1 cellular context compared by ENCODE assay signal in the genomic region with DNA sequence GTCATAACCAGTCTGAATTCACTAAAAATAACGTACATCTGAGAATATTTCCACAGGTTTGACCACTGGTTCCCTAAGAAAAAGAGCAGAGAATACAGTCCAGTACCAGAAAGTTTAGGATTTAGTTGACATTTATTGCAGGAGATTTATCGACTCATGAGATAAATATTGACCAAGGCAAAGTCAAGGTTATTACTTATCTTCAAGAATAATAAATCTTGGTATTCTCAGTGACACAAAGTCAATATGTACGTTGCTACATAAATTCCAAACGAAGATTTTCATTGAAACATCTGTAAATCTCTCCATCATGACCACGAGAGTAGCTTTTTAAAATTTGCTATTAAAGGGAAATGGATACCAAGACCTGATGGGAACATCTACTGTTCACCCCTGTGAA.
A peak's percentile ranks its signal among the peaks of the same experiment; 100 is the strongest.
TF ChIP-seq lines count a peak whose summit lies in the region.

No MANE protein-coding gene starts in this region.

TF ChIP-seq in HEK293, 187 proteins besides CTCF, POLR2A, EP300 and RAD21 (continued from another document):
- TF ChIP-seq, protein P1, sequence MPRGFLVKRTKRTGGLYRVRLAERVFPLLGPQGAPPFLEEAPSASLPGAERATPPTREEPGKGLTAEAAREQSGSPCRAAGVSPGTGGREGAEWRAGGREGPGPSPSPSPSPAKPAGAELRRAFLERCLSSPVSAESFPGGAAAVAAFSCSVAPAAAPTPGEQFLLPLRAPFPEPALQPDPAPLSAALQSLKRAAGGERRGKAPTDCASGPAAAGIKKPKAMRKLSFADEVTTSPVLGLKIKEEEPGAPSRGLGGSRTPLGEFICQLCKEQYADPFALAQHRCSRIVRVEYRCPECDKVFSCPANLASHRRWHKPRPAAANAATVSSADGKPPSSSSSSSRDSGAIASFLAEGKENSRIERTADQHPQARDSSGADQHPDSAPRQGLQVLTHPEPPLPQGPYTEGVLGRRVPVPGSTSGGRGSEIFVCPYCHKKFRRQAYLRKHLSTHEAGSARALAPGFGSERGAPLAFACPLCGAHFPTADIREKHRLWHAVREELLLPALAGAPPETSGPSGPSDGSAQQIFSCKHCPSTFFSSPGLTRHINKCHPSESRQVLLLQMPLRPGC (tag by site-specific recombination; IDR thresholded peaks at IDR 0.05) = no peak
- TF ChIP-seq, protein P2, sequence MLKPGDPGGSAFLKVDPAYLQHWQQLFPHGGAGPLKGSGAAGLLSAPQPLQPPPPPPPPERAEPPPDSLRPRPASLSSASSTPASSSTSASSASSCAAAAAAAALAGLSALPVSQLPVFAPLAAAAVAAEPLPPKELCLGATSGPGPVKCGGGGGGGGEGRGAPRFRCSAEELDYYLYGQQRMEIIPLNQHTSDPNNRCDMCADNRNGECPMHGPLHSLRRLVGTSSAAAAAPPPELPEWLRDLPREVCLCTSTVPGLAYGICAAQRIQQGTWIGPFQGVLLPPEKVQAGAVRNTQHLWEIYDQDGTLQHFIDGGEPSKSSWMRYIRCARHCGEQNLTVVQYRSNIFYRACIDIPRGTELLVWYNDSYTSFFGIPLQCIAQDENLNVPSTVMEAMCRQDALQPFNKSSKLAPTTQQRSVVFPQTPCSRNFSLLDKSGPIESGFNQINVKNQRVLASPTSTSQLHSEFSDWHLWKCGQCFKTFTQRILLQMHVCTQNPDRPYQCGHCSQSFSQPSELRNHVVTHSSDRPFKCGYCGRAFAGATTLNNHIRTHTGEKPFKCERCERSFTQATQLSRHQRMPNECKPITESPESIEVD (tag by site-specific recombination; IDR thresholded peaks at IDR 0.05) = peak; percentile 15; the same call in 1 of the 2 replicates
- TF ChIP-seq ZNF274 (IDR thresholded peaks at IDR 0.05; ENCODE audit: low read length) (no peak), ZNF274 (tag by site-specific recombination; IDR thresholded peaks at IDR 0.05; ENCODE audit: borderline replicate concordance) (no peak), ZNF701 (tag by site-specific recombination; IDR thresholded peaks at IDR 0.05) (no peak)
